In genomic region chr19:13149628-13150186, GRCh38 we compare ENCODE assay signal across 8 cellular contexts. TPM values are rescaled to one million over a fixed set of nuclear protein-coding genes. Genes with fewer than 3 reads are reported as not detected.
A peak's percentile ranks its signal among the peaks of the same experiment; 100 is the strongest.
DNase-seq lines count a peak whose midpoint lies in the region; ATAC-seq and TF ChIP-seq lines count a peak whose summit lies in the region.

No MANE protein-coding gene starts in this region.

- WGBS in aorta, 2 donors: 0% methylated on average over 41 to 46 of the region's 46 CpGs

- H3K4me1 ChIP-seq in endocrine pancreas (ENCODE audit: control insufficient read depth, insufficient read depth, low read length) (no peaks in the 10 kb centered on the region), muscle layer of duodenum (ENCODE audit: control insufficient read depth in 1 of 2, insufficient read depth in 2 of 2, low read length in 2 of 2) (peaks cover 0 to 9% of the 10 kb centered on the region in 2 donors), aorta (ENCODE audit: control insufficient read depth in 1 of 2, insufficient read depth in 2 of 2, low read length in 2 of 2) (no peaks in the 10 kb centered on the region)

- H3K36me3 ChIP-seq in endocrine pancreas (ENCODE audit: control insufficient read depth, insufficient read depth, low read length): no peaks in the 10 kb centered on the region
- H3K36me3 ChIP-seq in muscle layer of duodenum (ENCODE audit: control insufficient read depth in 1 of 2, insufficient read depth in 2 of 2, low read length in 2 of 2): peaks cover 0 to 16% of the 10 kb centered on the region in 2 donors
- no peaks in the 10 kb centered on the region for H3K36me3 ChIP-seq in aorta (ENCODE audit: control insufficient read depth in 1 of 2, insufficient read depth in 2 of 2, low read length in 1 of 2)

- no peaks in the 10 kb centered on the region for H3K27me3 ChIP-seq in endocrine pancreas (ENCODE audit: control insufficient read depth, insufficient read depth, low read length)
- H3K27me3 ChIP-seq in muscle layer of duodenum (ENCODE audit: low read depth, low read length): no peaks in the 10 kb centered on the region
- H3K27me3 ChIP-seq in aorta (ENCODE audit: control insufficient read depth in 1 of 2, insufficient read depth in 2 of 2, low read length in 1 of 2): peaks cover 0 to 3% of the 10 kb centered on the region in 2 donors

- H3K9me3 ChIP-seq in endocrine pancreas (ENCODE audit: control insufficient read depth, low read length): no peaks in the 10 kb centered on the region
- H3K9me3 ChIP-seq in muscle layer of duodenum (ENCODE audit: control insufficient read depth in 1 of 2, low read length in 2 of 2): no peaks in the 10 kb centered on the region
- no peaks in the 10 kb centered on the region for H3K9me3 ChIP-seq in aorta (ENCODE audit: control insufficient read depth, low read length)

- H3K27ac ChIP-seq in muscle layer of duodenum (ENCODE audit: low read length) (peak overlapping the region; percentile 100), aorta (ENCODE audit: low read depth in 1 of 2, low read length in 2 of 2) (peak overlapping the region in 1 of 2 donors; percentile 10)

- peak; percentile 23 for DNase-seq in NCI-H1436 (lab: John Stamatoyannopoulos, UW)
- DNase-seq in NCI-H1436 treated with DMSO at 0.1 percent for 48 hours (lab: John Stamatoyannopoulos, UW): no peak
- peak; percentile 33 for DNase-seq in HT-29 (ENCODE audit: low spot score)
- DNase-seq in SW480 (ENCODE audit: low spot score): peak; percentile 64
- peak; percentile 82 to 88 for DNase-seq in aorta
- DNase-seq in GM13976 (ENCODE audit: low spot score): no peak

- peak; percentile 0 for ATAC-seq in aorta (ENCODE audit: low FRiP score)

- H3K4me3 ChIP-seq in endocrine pancreas (ENCODE audit: control insufficient read depth, insufficient read depth, low read length) (no peak overlapping the region), muscle layer of duodenum (ENCODE audit: low read depth in 1 of 2, low read length in 2 of 2) (peak overlapping the region; percentile 82 to 97), aorta (ENCODE audit: low read length in 2 of 2) (peak overlapping the region; percentile 62 to 74)

- intact Hi-C loops in aorta (cut with DNase I): loop anchor here in 1 of 2 donors (2.0 to 10.0 kb wide), 4 partner anchors 33 to 693 kb away; partner anchors contain the start of genes JUNB and TRMT1

- no peak for TF ChIP-seq CTCF in GM13976 (IDR thresholded peaks at IDR 0.05; ENCODE audit: borderline replicate concordance, control extremely low read depth, extremely low read depth, insufficient read depth, missing control alignments)

- peak overlapping the region; percentile 19 for H3K9ac ChIP-seq in endocrine pancreas (ENCODE audit: control insufficient read depth, insufficient read depth, low read length)

- in situ Hi-C loops in GM13976 (cut with MboI; ENCODE audit: low sequenced_read_pairs, unreplicated experiment): no loop called here

RNA-seq across cellular contexts. Expression of gene STX10, which starts 0.5 kb away (rescaled TPM):
- 86.0 and 102 TPM in 2 replicates for total RNA-seq in HT-29 (2014; rRNA removed; shearing (Covaris generic))
- total RNA-seq in aorta: 10 to 100 TPM; 33.0 to 47.4 TPM
- polyA plus RNA-seq in aorta: 100 to 1,000 TPM in 1 of 2 donors, 10 to 100 TPM in 1; 70.5 to 105 TPM

RNA-seq across cellular contexts. Expression of gene IER2, which starts 0.5 kb away (rescaled TPM):
- total RNA-seq in HT-29 (2014; rRNA removed; shearing (Covaris generic)): 144 and 159 TPM in 2 replicates
- 100 to 1,000 TPM; 143 to 239 TPM for total RNA-seq in aorta
- polyA plus RNA-seq in aorta: 100 to 1,000 TPM in 1 of 2 donors, 10 to 100 TPM in 1; 39.7 to 269 TPM

RNA-seq across cellular contexts. Expression of gene NACC1, which starts 31.6 kb away (rescaled TPM):
- 130 and 133 TPM in 2 replicates for total RNA-seq in HT-29 (2014; rRNA removed; shearing (Covaris generic))
- 10 to 100 TPM; 26.0 to 37.4 TPM for total RNA-seq in aorta
- polyA plus RNA-seq in aorta: 1 to 10 TPM; 5.0 to 7.8 TPM

RNA-seq across cellular contexts. Expression of gene TRMT1, which starts 33.2 kb away (rescaled TPM):
- 52.8 and 59.8 TPM in 2 replicates for total RNA-seq in HT-29 (2014; rRNA removed; shearing (Covaris generic))
- 10 to 100 TPM; 23.9 to 26.5 TPM for total RNA-seq in aorta
- polyA plus RNA-seq in aorta: 10 to 100 TPM; 17.9 to 62.2 TPM

RNA-seq across cellular contexts. Expression of gene LYL1, which starts 47.0 kb away (rescaled TPM):
- 1.8 and 2.5 TPM in 2 replicates for total RNA-seq in HT-29 (2014; rRNA removed; shearing (Covaris generic))
- 10 to 100 TPM in 1 of 2 donors, 1 to 10 TPM in 1; 8.7 to 28.6 TPM for total RNA-seq in aorta
- polyA plus RNA-seq in aorta: 1 to 10 TPM; 7.3 to 9.3 TPM

Comparison
In these comparisons a context has a peak if more than half of its experiments do, and no peak if none do; other contexts are left out.
1. DNase-seq: peak in NCI-H1436 (single experiment), HT-29 (single experiment), SW480 (single experiment) and aorta (2 of 2); none in NCI-H1436 treated with DMSO at 0.1 percent for 48 hours (single experiment) and GM13976 (single experiment).